1 cellular context compared by ENCODE assay signal in genomic region chr10:120942806-120943413, GRCh38.
A peak's percentile ranks its signal among the peaks of the same experiment; 100 is the strongest.
TF ChIP-seq lines count a peak whose summit lies in the region.

No MANE protein-coding gene starts in this region.

TF ChIP-seq in HEK293, 187 proteins besides CTCF, POLR2A, EP300 and RAD21 (continued from another document):
- TF ChIP-seq GLIS2 (tag by site-specific recombination; IDR thresholded peaks at IDR 0.05) (no peak), ZNF768 (tag by site-specific recombination; IDR thresholded peaks at IDR 0.05) (peak; percentile 52), IKZF3 (tag by site-specific recombination; IDR thresholded peaks at IDR 0.05) (no peak), ZNF501 (tag by site-specific recombination; IDR thresholded peaks at IDR 0.05) (peak; percentile 38; the same call in 1 of the 2 replicates), SCRT2 (tag by site-specific recombination; IDR thresholded peaks at IDR 0.05) (peak; percentile 83), PRDM1 (tag by site-specific recombination; IDR thresholded peaks at IDR 0.05) (no peak), ZNF654 (tag by site-specific recombination; IDR thresholded peaks at IDR 0.05; ENCODE audit: low read depth) (peak; percentile 96), ZNF394 (tag by site-specific recombination; IDR thresholded peaks at IDR 0.05; ENCODE audit: borderline replicate concordance) (peak; percentile 44; the same call in 1 of the 2 replicates), ZNF513 (tag by site-specific recombination; IDR thresholded peaks at IDR 0.05) (no peak), ZNF701 (tag by site-specific recombination; IDR thresholded peaks at IDR 0.05) (no peak)
